ENCODE assay signal across 8 cellular contexts in the genomic region with DNA sequence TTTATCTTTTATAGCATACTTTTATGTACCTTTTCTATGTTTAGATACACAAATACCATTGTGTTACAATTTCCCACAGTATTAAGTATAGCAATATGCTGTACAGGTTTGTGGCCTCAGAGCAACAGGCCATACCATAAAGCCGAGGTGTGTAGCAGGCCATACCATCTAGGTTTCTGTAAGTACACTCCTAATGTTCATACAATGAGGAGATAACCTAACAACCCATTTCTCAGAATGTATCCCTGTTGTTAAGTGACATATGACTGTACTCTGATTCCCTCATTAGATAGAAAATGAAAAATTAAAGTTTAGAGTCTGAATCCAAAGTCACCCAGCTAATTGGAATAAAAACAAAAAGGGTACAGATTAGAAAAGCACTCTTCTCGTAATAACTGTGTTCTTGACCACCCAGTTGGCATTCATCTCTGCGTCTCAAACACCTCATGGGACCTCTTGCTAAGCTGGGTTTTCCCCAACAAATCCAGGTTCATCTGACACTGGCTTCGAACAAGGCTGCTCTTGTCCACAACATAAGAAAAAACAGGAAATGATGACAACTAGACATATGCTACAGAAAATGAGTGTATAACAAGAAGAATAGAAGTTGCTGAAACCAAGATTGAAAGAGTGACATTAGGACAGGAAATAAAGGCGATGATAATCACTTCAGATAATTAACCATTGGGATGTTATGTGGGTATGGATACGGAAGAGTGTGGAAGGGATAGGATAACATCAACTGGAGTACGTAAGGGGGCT. TPM values are rescaled to one million over a fixed set of nuclear protein-coding genes. Genes with fewer than 3 reads are reported as not detected.
A peak's percentile ranks its signal among the peaks of the same experiment; 100 is the strongest.
DNase-seq lines count a peak whose midpoint lies in the region; ATAC-seq and TF ChIP-seq lines count a peak whose summit lies in the region.

No MANE protein-coding gene starts in this region.

- H3K4me1 ChIP-seq in Panc1 (ENCODE audit: control insufficient read depth, insufficient read depth, low read length): peaks cover 15% of the 10 kb centered on the region
- peaks cover 5% of the 10 kb centered on the region for H3K4me1 ChIP-seq in rectal smooth muscle tissue (ENCODE audit: control insufficient read depth, insufficient read depth, low read length)

- H3K36me3 ChIP-seq in Panc1 (ENCODE audit: control insufficient read depth, insufficient read depth, low read length): peaks cover 7% of the 10 kb centered on the region
- H3K36me3 ChIP-seq in rectal smooth muscle tissue (ENCODE audit: control insufficient read depth, insufficient read depth, low read length): peaks cover 20% of the 10 kb centered on the region

- TSS peak; percentile 84 for BruUV-seq in Panc1 (replicated peaks; lab: Mats Ljungman, UMichigan)

- no peaks in the 10 kb centered on the region for H3K9me3 ChIP-seq in Panc1 (ENCODE audit: control insufficient read depth, insufficient read depth, low read depth, low read length)

- H3K9ac ChIP-seq in rectal smooth muscle tissue (ENCODE audit: low read length): no peak overlapping the region

- no peaks in the 10 kb centered on the region for H3K27me3 ChIP-seq in Panc1 (ENCODE audit: control insufficient read depth, insufficient read depth, low read length)
- H3K27me3 ChIP-seq in rectal smooth muscle tissue (ENCODE audit: control insufficient read depth, insufficient read depth, low read length): no peaks in the 10 kb centered on the region

- intact Hi-C loops in Panc1 (cut with micrococcal nuclease; ENCODE audit: unreplicated experiment): no loop called here

- H3K4me3 ChIP-seq in GM12864 (ENCODE audit: low read depth, low read length) (peak overlapping the region; percentile 86), Panc1 (ENCODE audit: low read depth in 2 of 2, low read length in 2 of 2) (peak overlapping the region; percentile 77 to 78), epithelial cell of esophagus (ENCODE audit: low read length) (peak overlapping the region; percentile 89), rectal smooth muscle tissue (ENCODE audit: low read length) (peak overlapping the region; percentile 96)

- no peak for ATAC-seq in Panc1

- in situ Hi-C loops in Panc1 (cut with HindIII; ENCODE audit: low pct_unique_long_range_greater_than_20kb, low sequenced_read_pairs): no loop called here

- CTCF ChIA-PET in Panc1 (lab: Charles Lee): interaction anchor here (1.1 kb wide), 1 partner anchor 10 kb away, joined by 3 read pairs; no protein-coding TSS in a partner anchor

- TF ChIP-seq CTCF in GM12864 (IDR thresholded peaks at IDR 0.05; ENCODE audit: low read depth, low read length, missing control alignments) (no peak), Panc1 (IDR thresholded peaks at IDR 0.05) (no peak), epithelial cell of esophagus (IDR thresholded peaks at IDR 0.05; ENCODE audit: insufficient read depth, low read depth, low read length, missing control alignments) (no peak)

- H3K27ac ChIP-seq in Panc1 (ENCODE audit: low read length): peak overlapping the region; percentile 78
- H3K27ac ChIP-seq in rectal smooth muscle tissue (ENCODE audit: low read depth, low read length): no peak overlapping the region

- DNase-seq in GM12864 (ENCODE audit: low read depth) (no peak), Panc1 (ENCODE audit: low read depth, low spot score) (no peak), epithelial cell of esophagus (ENCODE audit: low read depth) (peak; percentile 38), NCI-H1436 treated with DMSO at 0.1 percent for 48 hours (lab: John Stamatoyannopoulos, UW) (no peak), 8988T (no peak), amniotic stem cell (lab: John Stamatoyannopoulos, UW) (no peak)
- no peak for DNase-seq in effector CD8-positive, alpha-beta T cell (lab: John Stamatoyannopoulos, UW)

- POLR2A ChIA-PET in Panc1 (lab: Charles Lee): interaction anchor here (0.7 kb wide), 1 partner anchor 104 kb away, joined by 4 read pairs; no protein-coding TSS in a partner anchor

RNA-seq across cellular contexts. Expression of a gene that starts 1.4 kb away (rescaled TPM):
- total RNA-seq in Panc1 (2021; ENCODE audit: unreplicated experiment): 242 TPM
- polyA plus RNA-seq in Panc1 (2012; ENCODE audit: insufficient read length): 245 TPM

RNA-seq across cellular contexts. Expression of a gene that starts 7.4 kb away (rescaled TPM):
- total RNA-seq in Panc1 (2021; ENCODE audit: unreplicated experiment): 83.1 TPM
- polyA plus RNA-seq in Panc1 (2012; ENCODE audit: insufficient read length): 40.8 TPM

RNA-seq across cellular contexts. Expression of a gene that starts 8.6 kb away (rescaled TPM):
- total RNA-seq in Panc1 (2021; ENCODE audit: unreplicated experiment): 17.8 TPM
- polyA plus RNA-seq in Panc1 (2012; ENCODE audit: insufficient read length): 12.2 TPM
